Comparison of ENCODE assay signal across 8 cellular contexts in the genomic region with DNA sequence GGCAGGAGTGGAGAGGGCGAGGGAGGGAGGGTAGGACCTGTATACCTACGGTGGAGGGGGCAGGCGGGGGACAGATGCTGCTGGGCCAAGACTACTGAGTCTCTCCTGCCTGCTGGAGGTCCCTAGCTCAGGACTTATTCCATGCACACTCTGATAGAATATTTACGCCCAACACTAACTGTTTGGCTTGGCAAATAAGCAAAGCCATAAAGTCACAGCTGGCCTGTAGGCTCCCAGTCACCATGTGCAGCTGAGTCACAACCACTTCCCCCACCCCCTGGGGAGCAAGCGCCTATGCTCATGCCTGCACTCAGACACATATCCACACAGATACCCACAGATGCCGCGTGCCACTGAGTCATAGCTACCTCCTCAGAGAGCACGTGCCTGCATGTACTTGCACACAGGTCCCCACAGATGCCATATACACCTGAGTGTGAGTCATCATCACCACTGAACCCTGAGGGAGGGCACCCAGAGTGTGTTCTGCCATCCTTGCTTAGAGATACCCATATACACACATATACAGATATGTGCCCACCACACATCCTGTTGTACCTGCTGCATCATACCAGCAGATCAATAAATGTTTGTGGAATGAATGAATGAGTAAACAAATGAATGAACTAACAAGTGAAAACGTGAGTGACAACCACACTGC.
DNase-seq lines count a peak whose midpoint lies in the region; ATAC-seq and TF ChIP-seq lines count a peak whose summit lies in the region.

No MANE protein-coding gene starts in this region.

- H4K91ac ChIP-seq in IMR-90 (ENCODE audit: insufficient read depth, low read depth, low read length) = peak overlapping the region; percentile 99

- in situ Hi-C loops in IMR-90 (cut with MboI; ENCODE audit: low sequenced_read_pairs) = loop anchor here (5.0 to 25.0 kb wide), 3 partner anchors 203 to 975 kb away; no protein-coding TSS in a partner anchor

- peak overlapping the region; percentile 98 for H2BK120ac ChIP-seq in IMR-90 (ENCODE audit: low read depth, low read length)

- H3K23ac ChIP-seq in IMR-90 (ENCODE audit: low read depth, low read length) = peak overlapping the region; percentile 87

- peak overlapping the region; percentile 86 to 99 (median 97) for H3K4me2 ChIP-seq in BLaER1 treated with 17β-estradiol and CSF1 and Interleukin-3, amounts not matched to agents 10 nM and 100 nM
- H3K4me2 ChIP-seq in IMR-90 (ENCODE audit: low read depth, low read length) (peak overlapping the region; percentile 12), SU-DHL-6 (ENCODE audit: low read depth, low read length, poor library complexity, severe bottlenecking) (peak overlapping the region; percentile 84)

- TF ChIP-seq CTCF in IMR-90 (conservative IDR thresholded peaks at IDR 0.05; ENCODE audit: low read depth, low read length) = no peak
- no peak for TF ChIP-seq CTCF in SU-DHL-6 (IDR thresholded peaks at IDR 0.05; ENCODE audit: insufficient read depth, low read length, poor library complexity, severe bottlenecking)

- POLR2A ChIA-PET in IMR-90 (lab: Charles Lee; ENCODE audit: unreplicated experiment) = interaction anchor here (0.5 to 2.4 kb wide), 10 partner anchors 15 to 562 kb away, joined by 3 to 18 read pairs (median 4); partner anchors contain the start of gene ADM

- peak overlapping the region; percentile 72 to 86 (median 83); a peak in 21 of 22 replicates for H3K9ac ChIP-seq in BLaER1 treated with 17β-estradiol and CSF1 and Interleukin-3, amounts not matched to agents 10 nM and 100 nM
- peak overlapping the region; percentile 97 for H3K9ac ChIP-seq in IMR-90 (ENCODE audit: low read depth, low read length)
- peak overlapping the region; percentile 89 for H3K9ac ChIP-seq in SU-DHL-6 (ENCODE audit: low read length)
- peak overlapping the region; percentile 96 for H3K9ac ChIP-seq in adipocyte (ENCODE audit: low read length)

- CTCF ChIA-PET in IMR-90 (lab: Yijun Ruan, JAX) = interaction anchor here (0.6 to 1.8 kb wide), 8 partner anchors 11 to 776 kb away, joined by 3 to 5 read pairs (median 4); no protein-coding TSS in a partner anchor

- no peaks in the 10 kb centered on the region; a peak in 2 of 22 replicates for H3K27me3 ChIP-seq in BLaER1 treated with 17β-estradiol and CSF1 and Interleukin-3, amounts not matched to agents 10 nM and 100 nM
- H3K27me3 ChIP-seq in IMR-90 (ENCODE audit: control insufficient read depth, insufficient read depth, low read length) (no peaks in the 10 kb centered on the region), SU-DHL-6 (ENCODE audit: low read length) (no peaks in the 10 kb centered on the region), adipocyte (replicated peaks; ENCODE audit: control insufficient read depth, insufficient read depth, low read length) (no peaks in the 10 kb centered on the region)

- H2AK9ac ChIP-seq in IMR-90 (replicated peaks; ENCODE audit: low read depth, low read length, poor library complexity) = peak overlapping the region; percentile 96

- BruUV-seq in IMR-90 (replicated peaks; lab: Mats Ljungman, UMichigan) = no TSS peak

- H3K9me2 ChIP-seq in SU-DHL-6 (replicated peaks; ENCODE audit: insufficient read depth, low read length) = no peaks in the 10 kb centered on the region

- H3K27ac ChIP-seq in BLaER1 treated with 17β-estradiol and CSF1 and Interleukin-3, amounts not matched to agents 10 nM and 100 nM = peak overlapping the region; percentile 33 to 85 (median 79); a peak in 21 of 22 replicates
- peak overlapping the region; percentile 96 for H3K27ac ChIP-seq in IMR-90 (ENCODE audit: insufficient read depth, low read length)
- H3K27ac ChIP-seq in SU-DHL-6 (ENCODE audit: low read depth, low read length) = peak overlapping the region; percentile 84

- H3K9me1 ChIP-seq in IMR-90 (ENCODE audit: insufficient read depth, low read length) = peaks cover 51% of the 10 kb centered on the region

- peaks cover 26% of the 10 kb centered on the region; the same call in 1 of the 2 replicates for H3K79me2 ChIP-seq in SU-DHL-6 (ENCODE audit: insufficient read depth, low read length)

- intact Hi-C loops in IMR-90 (cut with micrococcal nuclease) (loop anchor here (1.0 to 10.0 kb wide), 9 partner anchors 43 to 978 kb away; partner anchors contain the start of gene ADM), cardiac septum (cut with DNase I) (loop anchor here (1.0 to 10.0 kb wide), 6 partner anchors 43 to 563 kb away; no protein-coding TSS in a partner anchor)

- H2BK15ac ChIP-seq in IMR-90 (ENCODE audit: low read depth, low read length) = peak overlapping the region; percentile 81

- dilution Hi-C loops in IMR-90 (cut with HindIII; ENCODE audit: low sequenced_read_pairs, unreplicated experiment) = no loop called here

- peaks cover 0 to 9% (median 0%) of the 10 kb centered on the region in 11 experiments; a peak in 1 of 22 replicates for H4K20me1 ChIP-seq in BLaER1 treated with 17β-estradiol and CSF1 and Interleukin-3, amounts not matched to agents 10 nM and 100 nM
- H4K20me1 ChIP-seq in IMR-90 (ENCODE audit: insufficient read depth, low read length) (peaks cover 3% of the 10 kb centered on the region; the same call in 1 of the 2 replicates), SU-DHL-6 (ENCODE audit: low read depth, low read length) (no peaks in the 10 kb centered on the region)

- H3K36me3 ChIP-seq in BLaER1 treated with 17β-estradiol and CSF1 and Interleukin-3, amounts not matched to agents 10 nM and 100 nM = no peaks in the 10 kb centered on the region
- H3K36me3 ChIP-seq in IMR-90 (ENCODE audit: control insufficient read depth, insufficient read depth, low read length) (no peaks in the 10 kb centered on the region), SU-DHL-6 (ENCODE audit: low read length) (no peaks in the 10 kb centered on the region), adipocyte (ENCODE audit: control insufficient read depth, insufficient read depth, low read length, severe bottlenecking) (no peaks in the 10 kb centered on the region)

- peak overlapping the region; percentile 94 for H2AFZ ChIP-seq in IMR-90 (replicated peaks; ENCODE audit: low read length, poor library complexity)
- peak overlapping the region; percentile 71 for H2AFZ ChIP-seq in SU-DHL-6 (ENCODE audit: low read depth, low read length, severe bottlenecking)

- peak overlapping the region; percentile 94 for H2BK20ac ChIP-seq in IMR-90 (ENCODE audit: low read depth, low read length)

- H3K14ac ChIP-seq in IMR-90 (replicated peaks; ENCODE audit: low read depth, low read length) = peak overlapping the region; percentile 89

- peak overlapping the region; percentile 87 for H4K5ac ChIP-seq in IMR-90 (ENCODE audit: low read depth, low read length)

- H3K18ac ChIP-seq in IMR-90 (ENCODE audit: low read depth, low read length) = peak overlapping the region; percentile 90

- peaks cover 43 to 64% (median 57%) of the 10 kb centered on the region in 10 experiments for H3K4me1 ChIP-seq in BLaER1 treated with 17β-estradiol and CSF1 and Interleukin-3, amounts not matched to agents 10 nM and 100 nM
- H3K4me1 ChIP-seq in IMR-90 (ENCODE audit: control insufficient read depth, insufficient read depth, low read length) = peaks cover 50% of the 10 kb centered on the region
- peaks cover 55% of the 10 kb centered on the region for H3K4me1 ChIP-seq in adipocyte (ENCODE audit: control insufficient read depth, insufficient read depth, low read length)

- peaks cover 42% of the 10 kb centered on the region for H3F3A ChIP-seq in SU-DHL-6 (ENCODE audit: insufficient read depth)

- peak; percentile 25 for TF ChIP-seq RAD21 in IMR-90 (IDR thresholded peaks at IDR 0.05; ENCODE audit: low read length)

- no peaks in the 10 kb centered on the region for H3K9me3 ChIP-seq in BLaER1 treated with 17β-estradiol and CSF1 and Interleukin-3, amounts not matched to agents 10 nM and 100 nM (replicated peaks in 1 of 11)
- no peaks in the 10 kb centered on the region for H3K9me3 ChIP-seq in IMR-90 (ENCODE audit: control insufficient read depth, insufficient read depth, low read length)
- no peaks in the 10 kb centered on the region for H3K9me3 ChIP-seq in SU-DHL-6 (ENCODE audit: insufficient read depth, low read length)
- H3K9me3 ChIP-seq in adipocyte (ENCODE audit: control insufficient read depth, low read length) = no peaks in the 10 kb centered on the region

- H3K56ac ChIP-seq in IMR-90 (ENCODE audit: extremely low read depth, insufficient read depth, low read length) = peak overlapping the region; percentile 96

- ATAC-seq in GM19467 (IDR thresholded peaks at IDR 0.05; ENCODE audit: unreplicated experiment) (peak; percentile 32), IMR-90 (ENCODE audit: low read depth) (peak; percentile 68)

- H2BK5ac ChIP-seq in IMR-90 (ENCODE audit: low read depth, low read length, poor library complexity, severe bottlenecking) = peak overlapping the region; percentile 98

- WGBS in IMR-90 (ENCODE audit: extremely low coverage in 2 of 2, insufficient read length in 1 of 2), 2 experiments = 5% methylated on average over 6 of the region's 9 CpGs; no CpG with 5 or more reads in 1 of the 2 experiments

- no peak; the same call in 1 of the 2 replicates for TF ChIP-seq POLR2A in IMR-90 (IDR thresholded peaks at IDR 0.05; ENCODE audit: low read depth, low read length)

- peak overlapping the region in 9 of 10 experiments; percentile 63 to 80 (median 69); a peak in 15 of 20 replicates for H3K4me3 ChIP-seq in BLaER1 treated with 17β-estradiol and CSF1 and Interleukin-3, amounts not matched to agents 10 nM and 100 nM
- H3K4me3 ChIP-seq in IMR-90 (ENCODE audit: insufficient read depth, low read depth, low read length) (no peak overlapping the region), SU-DHL-6 (ENCODE audit: insufficient read depth, low read length, poor library complexity, severe bottlenecking) (peak overlapping the region; percentile 66), adipocyte (ENCODE audit: low read length) (peak overlapping the region; percentile 80), skeletal muscle cell (ENCODE audit: low read depth, low read length) (no peak overlapping the region)

- peak; percentile 100 for DNase-seq in IMR-90
- DNase-seq in adipocyte (ENCODE audit: low read depth) = peak; percentile 91
- peak; percentile 90 for DNase-seq in cardiac septum (ENCODE audit: low spot score)
- DNase-seq in skeletal muscle cell (ENCODE audit: low read depth) = peak; percentile 100
- DNase-seq in NCI-H1930 (lab: John Stamatoyannopoulos, UW) = no peak

- peak overlapping the region; percentile 100 for H2AK5ac ChIP-seq in IMR-90 (ENCODE audit: low read depth, low read length)

- H3K4ac ChIP-seq in IMR-90 (ENCODE audit: low read depth, low read length) = peak overlapping the region; percentile 98

- peak overlapping the region; percentile 99 to 100 for H4K8ac ChIP-seq in IMR-90 (ENCODE audit: low read depth in 2 of 2, low read length in 2 of 2)

- H3K79me1 ChIP-seq in IMR-90 (ENCODE audit: low read depth in 1 of 2, low read length in 2 of 2) = peaks cover 7 to 69% of the 10 kb centered on the region in 2 experiments; a peak in 3 of 4 replicates

TF ChIP-seq in IMR-90, 13 proteins besides CTCF, POLR2A, EP300 and RAD21 (continues in another document):
- peak; percentile 84 for TF ChIP-seq CHD1 (IDR thresholded peaks at IDR 0.05; ENCODE audit: low read depth, low read length)

Comparison
In these comparisons a context has a peak if more than half of its experiments do, and no peak if none do; other contexts are left out.
1. H3K4me2 ChIP-seq: peak in every context shown above with its lines; median percentile 97 in BLaER1 treated with 17β-estradiol and CSF1 and Interleukin-3, amounts not matched to agents 10 nM and 100 nM; 84 in SU-DHL-6; 12 in IMR-90.
2. H3K4me3 ChIP-seq: peak in BLaER1 treated with 17β-estradiol and CSF1 and Interleukin-3, amounts not matched to agents 10 nM and 100 nM (9 of 10), SU-DHL-6 (single experiment) and adipocyte (single experiment); none in IMR-90 (single experiment) and skeletal muscle cell (single experiment).
3. DNase-seq: peak in IMR-90 (single experiment), adipocyte (single experiment), cardiac septum (single experiment) and skeletal muscle cell (single experiment); none in NCI-H1930 (0 of 2).
4. Peak in every context shown above with its lines, with median percentiles within 50 percentile points of each other: H3K27ac ChIP-seq and H3K9ac ChIP-seq.